10 cellular contexts compared by ENCODE assay signal in genomic region chr18:10015941-10016819, GRCh38.
DNase-seq lines count a peak whose midpoint lies in the region; ATAC-seq and TF ChIP-seq lines count a peak whose summit lies in the region.
"Had no signal": no experiment of that assay in that cellular context is flagged by ENCODE, and none has a peak within 500 bp of the region (broad histone marks: within the 10 kb centered on the region; RNA-seq: fewer than 3 reads in every experiment).

No MANE protein-coding gene starts in this region.

- no peaks in the 10 kb centered on the region for H3K4me1 Mint-ChIP-seq in stimulated activated effector memory CD8-positive, alpha-beta T cell treated with anti-CD3 and anti-CD28 coated beads, Interleukin-12 subunit alpha, Interleukin-12 subunit beta, amount 100 ng/mL, for 72 hours

- no peaks in the 10 kb centered on the region for H3K36me3 ChIP-seq in BLaER1 treated with 17β-estradiol and CSF1 and Interleukin-3, amounts not matched to agents 10 nM and 100 nM
- H3K36me3 ChIP-seq in muscle layer of duodenum (ENCODE audit: control insufficient read depth in 1 of 2, insufficient read depth in 2 of 2, low read length in 2 of 2): no peaks in the 10 kb centered on the region
- H3K36me3 ChIP-seq: SJCRH30, upper lobe of left lung had no signal

- H3K9me3 ChIP-seq in BLaER1 treated with 17β-estradiol and CSF1 and Interleukin-3, amounts not matched to agents 10 nM and 100 nM (replicated peaks in 1 of 11): 0 out of 22 replicates have a peak, but pooled peaks cover 0 to 4% (median 0%) of the 10 kb centered on the region in 11 experiments
- H3K9me3 ChIP-seq in muscle layer of duodenum (ENCODE audit: control insufficient read depth in 1 of 2, low read length in 2 of 2): no peaks in the 10 kb centered on the region
- H3K9me3 ChIP-seq: SJCRH30, upper lobe of left lung had no signal

- TF ChIP-seq CTCF in dorsolateral prefrontal cortex (IDR thresholded peaks at IDR 0.05 in 54 of 56, conservative IDR thresholded peaks at IDR 0.05 in 2 of 56; ENCODE audit: low read depth in 1 of 56, partially characterized antibody in 56 of 56) (peak in 40 of 56 donors; percentile 13 to 68 (median 33)), GM20000 (IDR thresholded peaks at IDR 0.05; ENCODE audit: extremely low read depth, missing control alignments) (no peak)

- no peak overlapping the region for H3K27ac Mint-ChIP-seq in stimulated activated effector memory CD8-positive, alpha-beta T cell treated with anti-CD3 and anti-CD28 coated beads, Interleukin-12 subunit alpha, Interleukin-12 subunit beta, amount 100 ng/mL, for 72 hours

- H3K27ac ChIP-seq in BLaER1 treated with 17β-estradiol and CSF1 and Interleukin-3, amounts not matched to agents 10 nM and 100 nM: peak overlapping the region; percentile 67 to 91 (median 87)
- no peak overlapping the region for H3K27ac ChIP-seq in dorsolateral prefrontal cortex
- H3K27ac ChIP-seq in muscle layer of duodenum (ENCODE audit: low read length): peak overlapping the region; percentile 39
- H3K27ac ChIP-seq: SJCRH30 had no signal

- intact Hi-C loops in dorsolateral prefrontal cortex (cut with DNase I): no loop called here

- H3K4me1 ChIP-seq in BLaER1 treated with 17β-estradiol and CSF1 and Interleukin-3, amounts not matched to agents 10 nM and 100 nM: peaks cover 77 to 85% (median 80%) of the 10 kb centered on the region in 10 experiments
- H3K4me1 ChIP-seq in muscle layer of duodenum (ENCODE audit: control insufficient read depth in 1 of 2, insufficient read depth in 2 of 2, low read length in 2 of 2): peaks cover 5 to 11% of the 10 kb centered on the region in 2 donors

- peak overlapping the region; percentile 62 to 79 (median 76) for H3K9ac ChIP-seq in BLaER1 treated with 17β-estradiol and CSF1 and Interleukin-3, amounts not matched to agents 10 nM and 100 nM

- no peaks in the 10 kb centered on the region for H3K9me3 Mint-ChIP-seq in stimulated activated effector memory CD8-positive, alpha-beta T cell treated with anti-CD3 and anti-CD28 coated beads, Interleukin-12 subunit alpha, Interleukin-12 subunit beta, amount 100 ng/mL, for 72 hours

- H3K4me3 Mint-ChIP-seq in stimulated activated effector memory CD8-positive, alpha-beta T cell treated with anti-CD3 and anti-CD28 coated beads, Interleukin-12 subunit alpha, Interleukin-12 subunit beta, amount 100 ng/mL, for 72 hours: no peak overlapping the region

- DNase-seq in M059J (ENCODE audit: low read depth) (peak; percentile 82), dorsolateral prefrontal cortex (no peak), NCI-H774 (lab: John Stamatoyannopoulos, UW) (no peak), GM20000 (ENCODE audit: low spot score) (no peak)
- DNase-seq in stimulated activated effector memory CD8-positive, alpha-beta T cell treated with anti-CD3 and anti-CD28 coated beads, Interleukin-12 subunit alpha, Interleukin-12 subunit beta, amount 100 ng/mL, for 72 hours (ENCODE audit: low spot score in 2 of 2): no peak
- DNase-seq: SJCRH30, upper lobe of left lung had no signal

- no peaks in the 10 kb centered on the region for H4K20me1 ChIP-seq in BLaER1 treated with 17β-estradiol and CSF1 and Interleukin-3, amounts not matched to agents 10 nM and 100 nM

- peak overlapping the region; percentile 67 to 96 (median 84) for H3K4me2 ChIP-seq in BLaER1 treated with 17β-estradiol and CSF1 and Interleukin-3, amounts not matched to agents 10 nM and 100 nM

- peak overlapping the region in 2 of 10 experiments; percentile 24 to 32; a peak in 3 of 20 replicates for H3K4me3 ChIP-seq in BLaER1 treated with 17β-estradiol and CSF1 and Interleukin-3, amounts not matched to agents 10 nM and 100 nM
- H3K4me3 ChIP-seq in dorsolateral prefrontal cortex (no peak overlapping the region), muscle layer of duodenum (ENCODE audit: low read depth in 1 of 2, low read length in 2 of 2) (no peak overlapping the region)
- H3K4me3 ChIP-seq: SJCRH30, upper lobe of left lung had no signal

- H3K36me3 Mint-ChIP-seq in stimulated activated effector memory CD8-positive, alpha-beta T cell treated with anti-CD3 and anti-CD28 coated beads, Interleukin-12 subunit alpha, Interleukin-12 subunit beta, amount 100 ng/mL, for 72 hours: no peaks in the 10 kb centered on the region

- no peak for ATAC-seq in GM21367 (IDR thresholded peaks at IDR 0.05; ENCODE audit: unreplicated experiment)
- ATAC-seq in stimulated activated effector memory CD8-positive, alpha-beta T cell treated with anti-CD3 and anti-CD28 coated beads, Interleukin-12 subunit alpha, Interleukin-12 subunit beta, amount 100 ng/mL, for 72 hours: no peak

- no peaks in the 10 kb centered on the region for H3K27me3 ChIP-seq in BLaER1 treated with 17β-estradiol and CSF1 and Interleukin-3, amounts not matched to agents 10 nM and 100 nM
- no peaks in the 10 kb centered on the region for H3K27me3 ChIP-seq in dorsolateral prefrontal cortex
- no peaks in the 10 kb centered on the region for H3K27me3 ChIP-seq in muscle layer of duodenum (ENCODE audit: low read depth, low read length)
- H3K27me3 ChIP-seq: SJCRH30, upper lobe of left lung had no signal

Comparison
In these comparisons a context has a peak if more than half of its experiments do, and no peak if none do; other contexts are left out.
1. H3K27ac ChIP-seq: peak in BLaER1 treated with 17β-estradiol and CSF1 and Interleukin-3, amounts not matched to agents 10 nM and 100 nM (11 of 11) and muscle layer of duodenum (single experiment); none in dorsolateral prefrontal cortex (0 of 59).